In the genomic region with DNA sequence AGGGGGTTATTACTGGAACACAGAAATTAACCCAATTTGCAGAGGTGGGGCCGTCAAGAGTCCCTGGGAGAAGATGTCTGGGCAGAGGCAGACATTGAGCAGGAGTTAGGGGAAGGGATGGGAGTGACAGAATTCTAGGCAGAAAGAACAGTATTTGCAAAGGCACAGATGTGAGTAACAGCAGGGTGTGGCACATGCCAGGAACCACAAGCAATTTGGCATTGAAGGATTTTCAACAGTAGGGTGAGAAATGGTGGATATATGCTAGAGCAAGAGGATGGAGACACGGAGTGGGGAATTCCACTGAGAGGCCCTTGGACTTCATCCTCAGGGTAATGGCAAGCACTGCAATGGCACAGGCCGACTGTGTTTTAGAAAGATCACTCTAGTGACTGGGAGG, we compare ENCODE assay signal across 23 cellular contexts.
DNase-seq lines count a peak whose midpoint lies in the region; ATAC-seq and TF ChIP-seq lines count a peak whose summit lies in the region.
"Had no signal": no experiment of that assay in that cellular context is flagged by ENCODE, and none has a peak within 500 bp of the region (broad histone marks: within the 10 kb centered on the region; RNA-seq: fewer than 3 reads in every experiment).

No MANE protein-coding gene starts in this region.

- no peak overlapping the region for H3K14ac ChIP-seq in neuronal stem cell (ENCODE audit: low read length)

- H3K27me3 ChIP-seq in adipocyte (replicated peaks; ENCODE audit: control insufficient read depth, insufficient read depth, low read length) (no peaks in the 10 kb centered on the region), neuronal stem cell (ENCODE audit: control insufficient read depth in 3 of 3, insufficient read depth in 3 of 3, low read depth in 1 of 3, low read length in 3 of 3) (no peaks in the 10 kb centered on the region), gastrocnemius medialis (no peaks in the 10 kb centered on the region)

- no peaks in the 10 kb centered on the region for H3K36me3 ChIP-seq in adipocyte (ENCODE audit: control insufficient read depth, insufficient read depth, low read length, severe bottlenecking)
- H3K36me3 ChIP-seq in neuronal stem cell (replicated peaks in 1 of 2; ENCODE audit: control insufficient read depth in 2 of 2, insufficient read depth in 2 of 2, low read length in 2 of 2), result no peaks in the 10 kb centered on the region
- no peaks in the 10 kb centered on the region for H3K36me3 ChIP-seq in gastrocnemius medialis

- H3K9me3 Mint-ChIP-seq in glutamatergic neuron (ENCODE audit: unreplicated experiment), result peaks cover 2% of the 10 kb centered on the region
- H3K9me3 Mint-ChIP-seq: activated B cell treated with CpG ODN at 0.5 μM for 24 hours; activated naive CD4-positive, alpha-beta T cell treated with anti-CD3 and anti-CD28 coated beads, Interleukin-2, amount 50 U/mL, for 72 hours; HFFc6; nephron had no signal

- H3K9me3 ChIP-seq in adipocyte (ENCODE audit: control insufficient read depth, low read length), result no peaks in the 10 kb centered on the region
- H3K9me3 ChIP-seq in neuronal stem cell (replicated peaks in 1 of 2; ENCODE audit: control insufficient read depth in 2 of 2, insufficient read depth in 1 of 2, low read depth in 1 of 2, low read length in 2 of 2), result no peaks in the 10 kb centered on the region
- no peaks in the 10 kb centered on the region for H3K9me3 ChIP-seq in gastrocnemius medialis

- intact Hi-C loops in gastrocnemius medialis (cut with DNase I; ENCODE audit: low total_unique reads), result no loop called here

- no peak overlapping the region for H2BK120ac ChIP-seq in neuronal stem cell (ENCODE audit: low read depth, low read length)

- TF ChIP-seq POLR2A in gastrocnemius medialis (IDR thresholded peaks at IDR 0.05), result no peak

- H3K4me3 ChIP-seq in adipocyte (ENCODE audit: low read length) (no peak overlapping the region), neuronal stem cell (ENCODE audit: low read length in 2 of 2) (no peak overlapping the region), gastrocnemius medialis (no peak overlapping the region)

- no peak for ATAC-seq in gastrocnemius medialis
- ATAC-seq: activated naive CD4-positive, alpha-beta T cell treated with anti-CD3 and anti-CD28 coated beads, Interleukin-2, amount 50 U/mL, for 72 hours had no signal

- no peak overlapping the region for H2AFZ ChIP-seq in neuronal stem cell (ENCODE audit: low read length)

- DNase-seq in AG20443 (ENCODE audit: low spot score) (peak; percentile 74), HT1080 (ENCODE audit: low read depth) (peak; percentile 51), adipocyte (ENCODE audit: low read depth) (peak; percentile 27), glutamatergic neuron (no peak), neuronal stem cell (ENCODE audit: low spot score) (no peak), NCI-H2029 (lab: John Stamatoyannopoulos, UW) (no peak), gastrocnemius medialis (no peak)
- DNase-seq in stimulated activated CD8-positive, alpha-beta memory T cell treated with anti-CD3 and anti-CD28 coated beads, Interleukin-4, amount 100 ng/mL, for 48 hours, result no peak
- DNase-seq: activated B cell treated with CpG ODN at 0.5 μM for 24 hours; activated CD8-positive, alpha-beta memory T cell treated with anti-CD3 and anti-CD28 coated beads for 24 hours; activated T-cell treated with anti-CD3 and anti-CD28 coated beads, Interleukin-2, amount 50 U/mL, for 48 hours; CD4-positive, CD25-positive, alpha-beta regulatory T cell; DMS153; foreskin melanocyte; HFFc6; kidney glomerular epithelial cell; mesendoderm; NCI-H524 treated with DMSO at 0.1 percent for 48 hours; stimulated activated CD4-positive, alpha-beta T cell treated with anti-CD3 and anti-CD28 coated beads, Interleukin-4, amount 100 ng/mL, for 1 hour; T-helper 2 cell had no signal

- H3K9ac ChIP-seq in adipocyte (ENCODE audit: low read length), result no peak overlapping the region
- no peak overlapping the region for H3K9ac ChIP-seq in neuronal stem cell (ENCODE audit: low read depth, low read length, poor library complexity)

- H3K4me1 ChIP-seq in adipocyte (ENCODE audit: control insufficient read depth, insufficient read depth, low read length), result no peaks in the 10 kb centered on the region
- no peaks in the 10 kb centered on the region for H3K4me1 ChIP-seq in neuronal stem cell (ENCODE audit: control insufficient read depth in 2 of 2, insufficient read depth in 1 of 2, low read depth in 1 of 2, low read length in 2 of 2)
- no peaks in the 10 kb centered on the region for H3K4me1 ChIP-seq in gastrocnemius medialis

- H3K27ac Mint-ChIP-seq in glutamatergic neuron (ENCODE audit: unreplicated experiment), result peak overlapping the region; percentile 18
- H3K27ac Mint-ChIP-seq: activated B cell treated with CpG ODN at 0.5 μM for 24 hours; brain; CD4-positive, CD25-positive, alpha-beta regulatory T cell; HFFc6; nephron had no signal

- peaks cover 26% of the 10 kb centered on the region for H3K4me1 Mint-ChIP-seq in glutamatergic neuron (ENCODE audit: low read depth, unreplicated experiment)
- H3K4me1 Mint-ChIP-seq: activated B cell treated with CpG ODN at 0.5 μM for 24 hours; CD4-positive, CD25-positive, alpha-beta regulatory T cell; nephron had no signal

- in situ Hi-C loops in gastrocnemius medialis (cut with MboI; ENCODE audit: low sequenced_read_pairs in 4 of 4), result no loop called here

- no peak overlapping the region for H2BK12ac ChIP-seq in neuronal stem cell (ENCODE audit: low read length)

- H3K79me1 ChIP-seq in neuronal stem cell (ENCODE audit: low read depth, low read length), result no peaks in the 10 kb centered on the region

- no peak overlapping the region for H2BK15ac ChIP-seq in neuronal stem cell (ENCODE audit: low read length)

- H4K91ac ChIP-seq in neuronal stem cell (ENCODE audit: low read depth, low read length, poor library complexity), result no peak overlapping the region

- H3K4me2 ChIP-seq in neuronal stem cell (ENCODE audit: insufficient read depth, low read length, poor library complexity, severe bottlenecking), result no peak overlapping the region

- no peak overlapping the region for H3K18ac ChIP-seq in neuronal stem cell (ENCODE audit: low read length)

- H3K27ac ChIP-seq in neuronal stem cell (replicated peaks; ENCODE audit: low read length) (no peak overlapping the region), gastrocnemius medialis (no peak overlapping the region)

- no peak overlapping the region for H2AK5ac ChIP-seq in neuronal stem cell (ENCODE audit: low read depth, low read length)

- no CpG with 5 or more reads among the region's 3 CpGs for WGBS in neuronal stem cell (ENCODE audit: extremely low coverage in 2 of 2, insufficient read length in 2 of 2, insufficient replicate concordance in 1 of 2), 2 donors

- H3K36me3 Mint-ChIP-seq in glutamatergic neuron (ENCODE audit: unreplicated experiment), result peaks cover 8% of the 10 kb centered on the region
- H3K36me3 Mint-ChIP-seq: activated naive CD4-positive, alpha-beta T cell treated with anti-CD3 and anti-CD28 coated beads, Interleukin-2, amount 50 U/mL, for 72 hours; CD4-positive, CD25-positive, alpha-beta regulatory T cell had no signal

- no peak overlapping the region for H3K23ac ChIP-seq in neuronal stem cell (ENCODE audit: low read depth, low read length, poor library complexity)

- H2BK5ac ChIP-seq in neuronal stem cell (ENCODE audit: low read length), result no peak overlapping the region

- H3K27me3 Mint-ChIP-seq in glutamatergic neuron (ENCODE audit: unreplicated experiment), result peaks cover 4% of the 10 kb centered on the region

- H3K4me3 Mint-ChIP-seq in glutamatergic neuron (ENCODE audit: unreplicated experiment), result no peak overlapping the region
- H3K4me3 Mint-ChIP-seq: activated B cell treated with CpG ODN at 0.5 μM for 24 hours; brain; CD4-positive, CD25-positive, alpha-beta regulatory T cell; HFFc6; nephron had no signal

- H3K4ac ChIP-seq in neuronal stem cell (ENCODE audit: low read length), result no peak overlapping the region

- H4K8ac ChIP-seq in neuronal stem cell (ENCODE audit: low read depth, low read length), result no peak overlapping the region

- TF ChIP-seq CTCF in glutamatergic neuron (IDR thresholded peaks at IDR 0.05; ENCODE audit: partially characterized antibody, unreplicated experiment) (no peak), gastrocnemius medialis (IDR thresholded peaks at IDR 0.05 in 4 of 5, conservative IDR thresholded peaks at IDR 0.05 in 1 of 5) (no peak)

Comparison
In these comparisons a context has a peak if more than half of its experiments do, and no peak if none do; other contexts are left out.
1. DNase-seq: peak in AG20443 (single experiment), HT1080 (single experiment) and adipocyte (single experiment); none in glutamatergic neuron (single experiment), neuronal stem cell (single experiment), NCI-H2029 (single experiment), gastrocnemius medialis (0 of 2) and stimulated activated CD8-positive, alpha-beta memory T cell treated with anti-CD3 and anti-CD28 coated beads, Interleukin-4, amount 100 ng/mL, for 48 hours (single experiment).